In genomic region chr5:80959768-80960442, GRCh38 we compare ENCODE assay signal across 8 cellular contexts. TPM values are rescaled to one million over a fixed set of nuclear protein-coding genes. Genes with fewer than 3 reads are reported as not detected.
A peak's percentile ranks its signal among the peaks of the same experiment; 100 is the strongest.
DNase-seq lines count a peak whose midpoint lies in the region; ATAC-seq lines count a peak whose summit lies in the region.

Gene RASGRF2, plus strand, starts transcription at chr5:80960363. Its CDS starts 376 bp downstream, at chr5:80960739.

- CTCF ChIA-PET in activated CD4-positive, alpha-beta memory T cell treated with anti-CD3 and anti-CD28 coated beads, Interleukin-2, amount 10 ng/mL, durations not matched to agents 7 days and 5 days (lab: Charles Lee), result interaction anchor here (1.2 to 1.4 kb wide), 2 partner anchors 11 to 148 kb away, joined by 3 to 6 read pairs; no protein-coding TSS in a partner anchor

- no peak for ATAC-seq in GM21526 (IDR thresholded peaks at IDR 0.05; ENCODE audit: low FRiP score, unreplicated experiment)

- peak within 1 kb of the TSS; percentile 81 for H3K4me3 Mint-ChIP-seq in activated CD4-positive, alpha-beta memory T cell treated with anti-CD3 and anti-CD28 coated beads, Interleukin-2, amount 10 ng/mL, durations not matched to agents 7 days and 5 days

- H3K27ac Mint-ChIP-seq in activated CD4-positive, alpha-beta memory T cell treated with anti-CD3 and anti-CD28 coated beads, Interleukin-2, amount 10 ng/mL, durations not matched to agents 7 days and 5 days, result peak within 1 kb of the TSS; percentile 42

- no peaks in the 10 kb centered on the region for H3K36me3 Mint-ChIP-seq in activated CD4-positive, alpha-beta memory T cell treated with anti-CD3 and anti-CD28 coated beads, Interleukin-2, amount 10 ng/mL, durations not matched to agents 7 days and 5 days (ENCODE audit: low read depth)

- H3K27me3 Mint-ChIP-seq in activated CD4-positive, alpha-beta memory T cell treated with anti-CD3 and anti-CD28 coated beads, Interleukin-2, amount 10 ng/mL, durations not matched to agents 7 days and 5 days, result peaks cover 24% of the 10 kb centered on the region

- H3K9me3 Mint-ChIP-seq in activated CD4-positive, alpha-beta memory T cell treated with anti-CD3 and anti-CD28 coated beads, Interleukin-2, amount 10 ng/mL, durations not matched to agents 7 days and 5 days, result no peaks in the 10 kb centered on the region

- DNase-seq in NCI-H345 (lab: John Stamatoyannopoulos, UW), result peak; percentile 49
- DNase-seq in NCI-H345 treated with DMSO at 0.1 percent for 48 hours (lab: John Stamatoyannopoulos, UW; ENCODE audit: unreplicated experiment), result no peak
- DNase-seq in activated CD4-positive, alpha-beta memory T cell treated with anti-CD3 and anti-CD28 coated beads, Interleukin-2, amount 10 ng/mL, durations not matched to agents 7 days and 5 days, result peak; percentile 52
- peak; percentile 22 for DNase-seq in effector CD4-positive, alpha-beta T cell
- DNase-seq in lung microvascular endothelial cell (ENCODE audit: low read depth in 2 of 2), result peak in 1 of 2 donors; percentile 83
- peak; percentile 20 for DNase-seq in stimulated activated CD8-positive, alpha-beta memory T cell treated with anti-CD3 and anti-CD28 coated beads, Interleukin-12 subunit alpha, Interleukin-12 subunit beta, amount 100 ng/mL, for 1 hour (ENCODE audit: low read depth)
- no peak for DNase-seq in cerebellum (ENCODE audit: low spot score)

- H3K4me1 Mint-ChIP-seq in activated CD4-positive, alpha-beta memory T cell treated with anti-CD3 and anti-CD28 coated beads, Interleukin-2, amount 10 ng/mL, durations not matched to agents 7 days and 5 days, result peaks cover 49% of the 10 kb centered on the region

- POLR2A ChIA-PET in activated CD4-positive, alpha-beta memory T cell treated with anti-CD3 and anti-CD28 coated beads, Interleukin-2, amount 10 ng/mL, durations not matched to agents 7 days and 5 days (lab: Charles Lee), result interaction anchor here (1.2 kb wide), 1 partner anchor 48 kb away, joined by 4 read pairs; no protein-coding TSS in a partner anchor

RNA-seq across cellular contexts. Expression of gene RASGRF2, which starts in this region (rescaled TPM):
- total RNA-seq in activated CD4-positive, alpha-beta memory T cell treated with anti-CD3 and anti-CD28 coated beads, Interleukin-2, amount 10 ng/mL, durations not matched to agents 7 days and 5 days, result 1 to 10 TPM; 2.4 to 3.3 TPM
- 20.6 and 21.6 TPM in 2 replicates for total RNA-seq in lung microvascular endothelial cell
- 3.7 TPM for total RNA-seq in cerebellum

Comparison
In these comparisons a context has a peak if more than half of its experiments do, and no peak if none do; other contexts are left out.
1. DNase-seq: peak in NCI-H345 (single experiment), activated CD4-positive, alpha-beta memory T cell treated with anti-CD3 and anti-CD28 coated beads, Interleukin-2, amount 10 ng/mL, durations not matched to agents 7 days and 5 days (single experiment), effector CD4-positive, alpha-beta T cell (single experiment) and stimulated activated CD8-positive, alpha-beta memory T cell treated with anti-CD3 and anti-CD28 coated beads, Interleukin-12 subunit alpha, Interleukin-12 subunit beta, amount 100 ng/mL, for 1 hour (single experiment); none in NCI-H345 treated with DMSO at 0.1 percent for 48 hours (single experiment) and cerebellum (single experiment).